Comparison of ENCODE assay signal across 25 cellular contexts in the genomic region with DNA sequence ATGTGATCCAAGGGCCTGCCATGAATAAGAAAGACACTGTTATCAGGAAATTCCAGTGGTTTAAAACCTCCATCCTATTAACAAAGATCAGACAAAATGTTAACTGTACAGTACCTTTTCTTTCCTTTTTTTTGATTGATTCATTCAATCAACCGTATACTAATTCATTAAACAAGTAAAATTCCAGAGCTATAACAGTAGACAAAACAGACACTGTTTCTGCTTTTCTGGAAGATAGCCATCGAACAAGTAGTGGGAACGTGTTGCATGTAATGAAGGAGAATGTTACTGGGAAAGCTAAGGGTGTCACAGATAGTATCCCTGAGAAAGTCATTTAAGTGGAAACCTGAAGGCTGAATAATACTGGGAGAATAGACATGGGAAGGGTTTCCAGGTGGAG.
DNase-seq lines count a peak whose midpoint lies in the region; FAIRE-seq and TF ChIP-seq lines count a peak whose summit lies in the region.
"Had no signal": no experiment of that assay in that cellular context is flagged by ENCODE, and none has a peak within 500 bp of the region (broad histone marks: within the 10 kb centered on the region; RNA-seq: fewer than 3 reads in every experiment).

No MANE protein-coding gene starts in this region.

- H3K4me2 ChIP-seq in astrocyte (ENCODE audit: low read length), result no peak overlapping the region
- H3K4me2 ChIP-seq: BLaER1 had no signal

- H3K4me3 ChIP-seq in astrocyte (ENCODE audit: insufficient read depth, low read depth, low read length), result no peak overlapping the region
- no peak overlapping the region for H3K4me3 ChIP-seq in bronchial epithelial cell (ENCODE audit: low read depth, low read length)
- H3K4me3 ChIP-seq in transverse colon, result no peak overlapping the region
- H3K4me3 ChIP-seq: BLaER1, GM12878 had no signal

- H2AFZ ChIP-seq in astrocyte (ENCODE audit: low read depth, low read length), result no peak overlapping the region

- no peak for TF ChIP-seq EP300 in transverse colon (IDR thresholded peaks at IDR 0.05; ENCODE audit: low read depth)

- WGBS in transverse colon (ENCODE audit: low coverage in 1 of 2), 2 donors, result 91 to 96% methylated on average over 3 of the region's 3 CpGs

- H3K9ac ChIP-seq in astrocyte (ENCODE audit: low read length), result no peak overlapping the region
- H3K9ac ChIP-seq: BLaER1 had no signal

- peak; percentile 44 for DNase-seq in astrocyte (ENCODE audit: low read depth)
- DNase-seq in bronchial epithelial cell (ENCODE audit: low read depth), result no peak
- DNase-seq in medulla oblongata (ENCODE audit: extremely low spot score), result peak; percentile 20
- no peak for DNase-seq in NCI-H345 treated with DMSO at 0.1 percent for 48 hours (lab: John Stamatoyannopoulos, UW; ENCODE audit: unreplicated experiment)
- DNase-seq in HT-29 (ENCODE audit: low spot score), result no peak
- no peak for DNase-seq in transverse colon
- no peak for DNase-seq in GDM1 (lab: John Stamatoyannopoulos, UW)
- DNase-seq: 8988T; ACHN; BE2C; C1 segment of cervical spinal cord; Caco-2; Calu3; CD4-positive, alpha-beta memory T cell; CD4-positive, CD25-positive, alpha-beta regulatory T cell; CD8-positive, alpha-beta memory T cell; DMS79 treated with DMSO at 0.1 percent for 48 hours had no signal

- H3K4me3 Mint-ChIP-seq in astrocyte (ENCODE audit: unreplicated experiment), result no peak overlapping the region
- H3K4me3 Mint-ChIP-seq: CD14-positive monocyte; CD4-positive, alpha-beta memory T cell; CD4-positive, CD25-positive, alpha-beta regulatory T cell; CD8-positive, alpha-beta memory T cell had no signal

- H4K20me1 ChIP-seq in astrocyte (ENCODE audit: insufficient read depth, low read length), result peaks cover 3% of the 10 kb centered on the region
- H4K20me1 ChIP-seq: BLaER1 had no signal

- H3K4me1 ChIP-seq in astrocyte (ENCODE audit: insufficient read depth, low read length), result peaks cover 3% of the 10 kb centered on the region
- no peaks in the 10 kb centered on the region for H3K4me1 ChIP-seq in transverse colon
- H3K4me1 ChIP-seq: BLaER1, Caco-2 had no signal

- intact Hi-C loops in transverse colon (cut with DNase I; ENCODE audit: low total_unique reads), result no loop called here

- TF ChIP-seq CTCF in astrocyte (IDR thresholded peaks at IDR 0.05; ENCODE audit: insufficient read depth, low read depth, low read length), result no peak
- TF ChIP-seq CTCF in bronchial epithelial cell (IDR thresholded peaks at IDR 0.05; ENCODE audit: insufficient read depth, low read length, severe bottlenecking), result no peak
- no peak for TF ChIP-seq CTCF in transverse colon (IDR thresholded peaks at IDR 0.05)

- no peaks in the 10 kb centered on the region for H3K79me2 ChIP-seq in astrocyte (ENCODE audit: insufficient read depth, low read length)

- no peak for FAIRE-seq in astrocyte (lab: Jason Lieb, UNC)
- FAIRE-seq in bronchial epithelial cell (lab: Jason Lieb, UNC), result peak; percentile 58
- FAIRE-seq: A204.1, D721Med, G401.6, GM12878, GM12892, GM18507 had no signal

- no peak overlapping the region for H3K27ac Mint-ChIP-seq in astrocyte (ENCODE audit: unreplicated experiment)
- H3K27ac Mint-ChIP-seq: CD14-positive monocyte; CD4-positive, alpha-beta memory T cell; CD4-positive, CD25-positive, alpha-beta regulatory T cell; CD8-positive, alpha-beta memory T cell had no signal

- H3K27me3 ChIP-seq in astrocyte (ENCODE audit: insufficient read depth, low read length) (no peaks in the 10 kb centered on the region), bronchial epithelial cell (ENCODE audit: control insufficient read depth, insufficient read depth, low read length) (no peaks in the 10 kb centered on the region), transverse colon (no peaks in the 10 kb centered on the region)
- H3K27me3 ChIP-seq: BE2C, BLaER1 had no signal

- H3K9me3 Mint-ChIP-seq in astrocyte (ENCODE audit: unreplicated experiment), result peaks cover 3% of the 10 kb centered on the region

- in situ Hi-C loops in transverse colon (cut with MboI; ENCODE audit: low pct_ligation_motif_present in 1 of 4, low pct_unique_long_range_greater_than_20kb in 1 of 4, low sequenced_read_pairs in 3 of 4), result no loop called here

- H3K9me3 ChIP-seq in astrocyte (ENCODE audit: insufficient read depth, low read depth, low read length) (no peaks in the 10 kb centered on the region), transverse colon (no peaks in the 10 kb centered on the region)
- H3K9me3 ChIP-seq: BE2C, Caco-2 had no signal

- no peaks in the 10 kb centered on the region for H3K36me3 ChIP-seq in astrocyte (ENCODE audit: insufficient read depth, low read length)
- H3K36me3 ChIP-seq in bronchial epithelial cell (ENCODE audit: control insufficient read depth, insufficient read depth, low read length), result peaks cover 1% of the 10 kb centered on the region
- no peaks in the 10 kb centered on the region for H3K36me3 ChIP-seq in transverse colon
- H3K36me3 ChIP-seq: BE2C had no signal

- H3K27me3 Mint-ChIP-seq in astrocyte (ENCODE audit: low read depth, unreplicated experiment), result no peaks in the 10 kb centered on the region
- H3K27me3 Mint-ChIP-seq: CD4-positive, alpha-beta memory T cell; CD4-positive, CD25-positive, alpha-beta regulatory T cell; CD8-positive, alpha-beta memory T cell had no signal

- no peak for TF ChIP-seq POLR2A in transverse colon (IDR thresholded peaks at IDR 0.05)

- peaks cover 3% of the 10 kb centered on the region for H3K4me1 Mint-ChIP-seq in astrocyte (ENCODE audit: low read depth, unreplicated experiment)
- H3K4me1 Mint-ChIP-seq: CD14-positive monocyte; CD4-positive, alpha-beta memory T cell; CD8-positive, alpha-beta memory T cell had no signal

- no peak overlapping the region for H3K27ac ChIP-seq in astrocyte (ENCODE audit: low read depth, low read length)
- H3K27ac ChIP-seq in transverse colon, result no peak overlapping the region
- H3K27ac ChIP-seq: BLaER1 had no signal

- H3K36me3 Mint-ChIP-seq in astrocyte (ENCODE audit: low read depth, unreplicated experiment), result peaks cover 15% of the 10 kb centered on the region

Comparison
In these comparisons a context has a peak if more than half of its experiments do, and no peak if none do; other contexts are left out.
1. DNase-seq: peak in astrocyte (single experiment) and medulla oblongata (single experiment); none in bronchial epithelial cell (single experiment), NCI-H345 treated with DMSO at 0.1 percent for 48 hours (single experiment), HT-29 (single experiment), transverse colon (single experiment) and GDM1 (single experiment).